1 cellular context compared by ENCODE assay signal in the genomic region with DNA sequence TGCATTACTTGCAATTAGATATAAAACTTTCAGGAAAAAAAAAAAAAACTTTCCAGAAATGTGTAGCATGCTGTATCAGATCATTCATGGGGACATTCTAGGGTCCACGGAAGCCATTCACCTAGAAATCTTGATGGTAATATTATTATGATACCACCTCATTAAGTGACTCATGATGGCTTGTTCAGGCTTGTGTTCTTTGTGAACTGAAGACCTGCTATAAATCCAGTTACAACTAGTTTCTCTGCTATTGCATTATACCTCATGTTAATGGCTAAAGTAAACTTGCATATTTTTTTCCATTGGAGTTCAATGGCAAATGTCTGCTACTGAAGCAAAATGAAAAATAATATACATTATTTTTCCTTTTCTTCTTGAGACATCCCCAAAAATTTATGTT.
TF ChIP-seq lines count a peak whose summit lies in the region.

No MANE protein-coding gene starts in this region.

TF ChIP-seq in SK-N-SH treated with all-trans-retinoic acid at 6 μM for 48 hours, 23 proteins besides CTCF, POLR2A, EP300 and RAD21 (continued from another document):
- TF ChIP-seq, protein P1, sequence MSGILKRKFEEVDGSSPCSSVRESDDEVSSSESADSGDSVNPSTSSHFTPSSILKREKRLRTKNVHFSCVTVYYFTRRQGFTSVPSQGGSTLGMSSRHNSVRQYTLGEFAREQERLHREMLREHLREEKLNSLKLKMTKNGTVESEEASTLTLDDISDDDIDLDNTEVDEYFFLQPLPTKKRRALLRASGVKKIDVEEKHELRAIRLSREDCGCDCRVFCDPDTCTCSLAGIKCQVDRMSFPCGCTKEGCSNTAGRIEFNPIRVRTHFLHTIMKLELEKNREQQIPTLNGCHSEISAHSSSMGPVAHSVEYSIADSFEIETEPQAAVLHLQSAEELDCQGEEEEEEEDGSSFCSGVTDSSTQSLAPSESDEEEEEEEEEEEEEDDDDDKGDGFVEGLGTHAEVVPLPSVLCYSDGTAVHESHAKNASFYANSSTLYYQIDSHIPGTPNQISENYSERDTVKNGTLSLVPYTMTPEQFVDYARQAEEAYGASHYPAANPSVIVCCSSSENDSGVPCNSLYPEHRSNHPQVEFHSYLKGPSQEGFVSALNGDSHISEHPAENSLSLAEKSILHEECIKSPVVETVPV (CRISPR knock-in tag; IDR thresholded peaks at IDR 0.05) = no peak
- TF ChIP-seq CSDC2 (CRISPR knock-in tag; IDR thresholded peaks at IDR 0.05) = no peak
- TF ChIP-seq ZFP30 (CRISPR knock-in tag; IDR thresholded peaks at IDR 0.05) = no peak
- TF ChIP-seq, protein P2, sequence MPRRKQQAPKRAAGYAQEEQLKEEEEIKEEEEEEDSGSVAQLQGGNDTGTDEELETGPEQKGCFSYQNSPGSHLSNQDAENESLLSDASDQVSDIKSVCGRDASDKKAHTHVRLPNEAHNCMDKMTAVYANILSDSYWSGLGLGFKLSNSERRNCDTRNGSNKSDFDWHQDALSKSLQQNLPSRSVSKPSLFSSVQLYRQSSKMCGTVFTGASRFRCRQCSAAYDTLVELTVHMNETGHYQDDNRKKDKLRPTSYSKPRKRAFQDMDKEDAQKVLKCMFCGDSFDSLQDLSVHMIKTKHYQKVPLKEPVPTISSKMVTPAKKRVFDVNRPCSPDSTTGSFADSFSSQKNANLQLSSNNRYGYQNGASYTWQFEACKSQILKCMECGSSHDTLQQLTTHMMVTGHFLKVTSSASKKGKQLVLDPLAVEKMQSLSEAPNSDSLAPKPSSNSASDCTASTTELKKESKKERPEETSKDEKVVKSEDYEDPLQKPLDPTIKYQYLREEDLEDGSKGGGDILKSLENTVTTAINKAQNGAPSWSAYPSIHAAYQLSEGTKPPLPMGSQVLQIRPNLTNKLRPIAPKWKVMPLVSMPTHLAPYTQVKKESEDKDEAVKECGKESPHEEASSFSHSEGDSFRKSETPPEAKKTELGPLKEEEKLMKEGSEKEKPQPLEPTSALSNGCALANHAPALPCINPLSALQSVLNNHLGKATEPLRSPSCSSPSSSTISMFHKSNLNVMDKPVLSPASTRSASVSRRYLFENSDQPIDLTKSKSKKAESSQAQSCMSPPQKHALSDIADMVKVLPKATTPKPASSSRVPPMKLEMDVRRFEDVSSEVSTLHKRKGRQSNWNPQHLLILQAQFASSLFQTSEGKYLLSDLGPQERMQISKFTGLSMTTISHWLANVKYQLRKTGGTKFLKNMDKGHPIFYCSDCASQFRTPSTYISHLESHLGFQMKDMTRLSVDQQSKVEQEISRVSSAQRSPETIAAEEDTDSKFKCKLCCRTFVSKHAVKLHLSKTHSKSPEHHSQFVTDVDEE (CRISPR knock-in tag; IDR thresholded peaks at IDR 0.05) = no peak
- TF ChIP-seq ZNF565 (CRISPR knock-in tag; conservative IDR thresholded peaks at IDR 0.05; ENCODE audit: low read depth) = no peak
- no peak for TF ChIP-seq ZFP3 (CRISPR knock-in tag; IDR thresholded peaks at IDR 0.05)
- no peak for TF ChIP-seq ZNF70 (CRISPR knock-in tag; IDR thresholded peaks at IDR 0.05)
- TF ChIP-seq TCF4 (CRISPR knock-in tag; IDR thresholded peaks at IDR 0.05; ENCODE audit: borderline replicate concordance) = no peak
- TF ChIP-seq BACH2 (CRISPR knock-in tag; IDR thresholded peaks at IDR 0.05; ENCODE audit: borderline replicate concordance) = no peak
- TF ChIP-seq ISL1 (CRISPR knock-in tag; IDR thresholded peaks at IDR 0.05) = no peak
- no peak for TF ChIP-seq ZC3H10 (CRISPR knock-in tag; IDR thresholded peaks at IDR 0.05)
